Comparison of ENCODE assay signal across 25 cellular contexts in the genomic region with DNA sequence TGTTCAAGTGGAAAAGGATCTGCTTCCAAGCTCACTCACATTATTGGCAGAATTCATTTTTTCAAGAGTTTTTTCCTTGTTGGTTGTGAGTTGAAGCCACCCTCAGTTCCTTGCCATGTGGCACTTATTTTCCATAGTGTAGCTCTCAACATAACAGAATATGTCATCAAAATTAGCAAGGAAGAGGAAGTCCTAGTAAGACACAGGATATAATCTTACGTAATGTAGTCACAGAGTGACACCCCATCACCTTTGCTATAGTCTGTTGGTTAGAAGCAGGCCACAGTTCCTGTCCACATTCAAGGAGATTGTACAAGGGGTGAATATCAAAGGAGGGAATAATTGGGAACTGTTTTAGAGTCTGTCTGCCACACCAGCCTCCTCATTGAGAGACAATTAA. TPM values are rescaled to one million over a fixed set of nuclear protein-coding genes. Genes with fewer than 3 reads are reported as not detected.
"Had no signal": no experiment of that assay in that cellular context is flagged by ENCODE, and none has a peak within 500 bp of the region (broad histone marks: within the 10 kb centered on the region; RNA-seq: fewer than 3 reads in every experiment).

No MANE protein-coding gene starts in this region.

- H3K9me3 Mint-ChIP-seq: effector memory CD8-positive, alpha-beta T cell had no signal

- H3K4me3 Mint-ChIP-seq: dendritic cell treated with granulocyte-macrophage colony-stimulating factor and Interleukin-4, amounts not matched to agents 40 ng/mL and 50 ng/mL, for 4 days; effector memory CD8-positive, alpha-beta T cell; natural killer cell; neural crest cell; stimulated activated naive B cell treated with anti-CD40 and anti-IgM and Interleukin-4, amounts not matched to agents 10 μg/mL and 1 μg/mL and 100 μg/mL, for 72 hours; stimulated activated naive CD8-positive, alpha-beta T cell treated with anti-CD3 and anti-CD28 coated beads, Interleukin-15, amount 100 ng/mL, for 72 hours had no signal

- H3K27ac Mint-ChIP-seq: dendritic cell treated with granulocyte-macrophage colony-stimulating factor and Interleukin-4, amounts not matched to agents 40 ng/mL and 50 ng/mL, for 4 days; effector memory CD8-positive, alpha-beta T cell; natural killer cell; stimulated activated naive B cell treated with anti-CD40 and anti-IgM and Interleukin-4, amounts not matched to agents 10 μg/mL and 1 μg/mL and 100 μg/mL, for 72 hours; stimulated activated naive CD8-positive, alpha-beta T cell treated with anti-CD3 and anti-CD28 coated beads, Interleukin-15, amount 100 ng/mL, for 72 hours had no signal

- DNase-seq: effector memory CD8-positive, alpha-beta T cell; glutamatergic neuron; islet precursor cell; mucosa of descending colon; natural killer cell; nucleus accumbens; ovary; sigmoid colon; stimulated activated CD4-positive, alpha-beta T cell treated with anti-CD3 and anti-CD28 coated beads, Interleukin-2, amount 100 ng/mL, for 24 hours; stimulated activated CD4-positive, alpha-beta T cell treated with anti-CD3 and anti-CD28 coated beads, Interleukin-4, amount 100 ng/mL, for 4 hours; stimulated activated naive B cell treated with anti-CD40 and anti-IgM and Interleukin-4, amounts not matched to agents 10 μg/mL and 1 μg/mL and 100 μg/mL, for 72 hours; stimulated activated naive CD8-positive, alpha-beta T cell treated with anti-CD3 and anti-CD28 coated beads, Interleukin-15, amount 100 ng/mL, for 72 hours; testis; transverse colon had no signal

- H3K4me1 ChIP-seq: esophagus muscularis mucosa, gastroesophageal sphincter, right atrium auricular region, sigmoid colon, testis, transverse colon had no signal

- H3K9me3 ChIP-seq: testis had no signal

- H3K36me3 ChIP-seq: esophagus muscularis mucosa, gastroesophageal sphincter, ovary, right atrium auricular region, sigmoid colon, transverse colon had no signal

- ATAC-seq: effector memory CD8-positive, alpha-beta T cell; gastroesophageal sphincter; left lobe of liver; mucosa of descending colon; natural killer cell; stimulated activated naive B cell treated with anti-CD40 and anti-IgM and Interleukin-4, amounts not matched to agents 10 μg/mL and 1 μg/mL and 100 μg/mL, for 72 hours; stimulated activated naive CD8-positive, alpha-beta T cell treated with anti-CD3 and anti-CD28 coated beads, Interleukin-15, amount 100 ng/mL, for 72 hours had no signal

- H3K4me1 Mint-ChIP-seq: natural killer cell; neural crest cell; stimulated activated naive B cell treated with anti-CD40 and anti-IgM and Interleukin-4, amounts not matched to agents 10 μg/mL and 1 μg/mL and 100 μg/mL, for 72 hours; stimulated activated naive CD8-positive, alpha-beta T cell treated with anti-CD3 and anti-CD28 coated beads, Interleukin-15, amount 100 ng/mL, for 72 hours had no signal

- H3K4me3 ChIP-seq: esophagus muscularis mucosa, gastroesophageal sphincter, mucosa of descending colon, ovary, right atrium auricular region, sigmoid colon, skin epidermis, testis, transverse colon had no signal

- H3K27me3 Mint-ChIP-seq: stimulated activated naive CD8-positive, alpha-beta T cell treated with anti-CD3 and anti-CD28 coated beads, Interleukin-15, amount 100 ng/mL, for 72 hours had no signal

- H3K27ac ChIP-seq: epithelial cell of prostate, esophagus muscularis mucosa, gastroesophageal sphincter, ovary, right atrium auricular region, sigmoid colon, skin epidermis, testis, transverse colon had no signal

- H3K27me3 ChIP-seq: esophagus muscularis mucosa, gastroesophageal sphincter, ovary, right atrium auricular region, sigmoid colon, testis, transverse colon had no signal

RNA-seq across cellular contexts. Expression of a gene that starts 15.7 kb away (rescaled TPM):
- total RNA-seq: esophagus muscularis mucosa, fibroblast of villous mesenchyme, gastroesophageal sphincter, left lobe of liver, neural crest cell, ovary, posterior vena cava, right atrium auricular region, sigmoid colon, urinary bladder had no signal
